ENCODE assay signal across 8 cellular contexts in the genomic region with DNA sequence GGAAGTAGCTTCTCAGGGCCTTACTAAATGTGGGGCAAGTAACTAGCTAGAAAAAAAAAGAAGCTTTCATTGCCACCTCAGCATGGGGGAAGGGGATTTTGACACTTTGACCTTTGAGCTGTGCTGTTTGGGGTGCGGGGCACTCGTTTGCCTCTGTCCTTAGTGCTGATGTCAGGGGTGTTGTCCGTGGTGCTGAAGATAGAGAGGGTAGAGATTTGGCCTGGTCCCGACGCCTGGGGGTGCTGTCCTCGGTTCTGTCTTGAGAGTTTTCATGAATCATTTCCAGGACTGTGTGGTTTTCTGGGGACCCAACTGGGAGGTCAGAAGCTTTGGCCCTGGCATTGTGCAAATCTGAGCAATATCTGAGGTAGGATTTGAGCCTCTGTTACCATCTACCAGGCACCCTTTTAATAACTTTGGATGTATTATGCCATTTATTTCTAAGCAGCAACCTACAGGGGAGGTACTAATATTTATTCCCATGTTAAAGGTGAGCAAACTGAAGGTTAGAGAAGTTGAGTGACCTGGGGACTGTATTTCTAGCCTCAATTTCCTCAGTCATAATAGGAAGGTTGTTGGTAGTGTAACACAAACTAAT.
DNase-seq lines count a peak whose midpoint lies in the region; ATAC-seq and TF ChIP-seq lines count a peak whose summit lies in the region.

No MANE protein-coding gene starts in this region.

- H3K4me1 ChIP-seq in vagina: no peaks in the 10 kb centered on the region

- H3K9me3 ChIP-seq in vagina: no peaks in the 10 kb centered on the region

- TF ChIP-seq CTCF in epithelial cell of esophagus (IDR thresholded peaks at IDR 0.05; ENCODE audit: insufficient read depth, low read depth, low read length, missing control alignments): peak; percentile 24
- TF ChIP-seq CTCF in vagina (IDR thresholded peaks at IDR 0.05): no peak

- ATAC-seq in left ventricle myocardium superior (peak; percentile 60), HG03196 (IDR thresholded peaks at IDR 0.05; ENCODE audit: unreplicated experiment) (no peak)

- H3K36me3 ChIP-seq in vagina: no peaks in the 10 kb centered on the region

- TF ChIP-seq POLR2A in vagina (IDR thresholded peaks at IDR 0.05): no peak

- no peak overlapping the region for H3K27ac ChIP-seq in vagina
- H3K27ac ChIP-seq in caudate nucleus (ENCODE audit: low read depth, low read length): no peak overlapping the region

- intact Hi-C loops in left ventricle myocardium superior (cut with micrococcal nuclease): no loop called here
- intact Hi-C loops in cardiac septum (cut with DNase I): no loop called here
- intact Hi-C loops in vagina (cut with DNase I): no loop called here

- H3K4me3 ChIP-seq in epithelial cell of esophagus (ENCODE audit: low read length) (no peak overlapping the region), vagina (no peak overlapping the region)

- DNase-seq in left ventricle myocardium superior (no peak), cardiac septum (ENCODE audit: low spot score) (no peak), SW480 (ENCODE audit: low spot score) (peak; percentile 47), epithelial cell of esophagus (ENCODE audit: low read depth) (peak; percentile 61), vagina (ENCODE audit: extremely low spot score in 2 of 2) (no peak), caudate nucleus (lab: John Stamatoyannopoulos, UW) (no peak)
- peak; percentile 32 to 41 for DNase-seq in stimulated activated CD4-positive, alpha-beta T cell treated with anti-CD3 and anti-CD28 coated beads, Interleukin-2, amount 100 ng/mL, for 24 hours

- H3K27me3 ChIP-seq in vagina: no peaks in the 10 kb centered on the region

Comparison
In these comparisons a context has a peak if more than half of its experiments do, and no peak if none do; other contexts are left out.
1. DNase-seq: peak in SW480 (single experiment), epithelial cell of esophagus (single experiment) and stimulated activated CD4-positive, alpha-beta T cell treated with anti-CD3 and anti-CD28 coated beads, Interleukin-2, amount 100 ng/mL, for 24 hours (2 of 2); none in left ventricle myocardium superior (single experiment), cardiac septum (single experiment), vagina (0 of 2) and caudate nucleus (0 of 61).